In the genomic region with DNA sequence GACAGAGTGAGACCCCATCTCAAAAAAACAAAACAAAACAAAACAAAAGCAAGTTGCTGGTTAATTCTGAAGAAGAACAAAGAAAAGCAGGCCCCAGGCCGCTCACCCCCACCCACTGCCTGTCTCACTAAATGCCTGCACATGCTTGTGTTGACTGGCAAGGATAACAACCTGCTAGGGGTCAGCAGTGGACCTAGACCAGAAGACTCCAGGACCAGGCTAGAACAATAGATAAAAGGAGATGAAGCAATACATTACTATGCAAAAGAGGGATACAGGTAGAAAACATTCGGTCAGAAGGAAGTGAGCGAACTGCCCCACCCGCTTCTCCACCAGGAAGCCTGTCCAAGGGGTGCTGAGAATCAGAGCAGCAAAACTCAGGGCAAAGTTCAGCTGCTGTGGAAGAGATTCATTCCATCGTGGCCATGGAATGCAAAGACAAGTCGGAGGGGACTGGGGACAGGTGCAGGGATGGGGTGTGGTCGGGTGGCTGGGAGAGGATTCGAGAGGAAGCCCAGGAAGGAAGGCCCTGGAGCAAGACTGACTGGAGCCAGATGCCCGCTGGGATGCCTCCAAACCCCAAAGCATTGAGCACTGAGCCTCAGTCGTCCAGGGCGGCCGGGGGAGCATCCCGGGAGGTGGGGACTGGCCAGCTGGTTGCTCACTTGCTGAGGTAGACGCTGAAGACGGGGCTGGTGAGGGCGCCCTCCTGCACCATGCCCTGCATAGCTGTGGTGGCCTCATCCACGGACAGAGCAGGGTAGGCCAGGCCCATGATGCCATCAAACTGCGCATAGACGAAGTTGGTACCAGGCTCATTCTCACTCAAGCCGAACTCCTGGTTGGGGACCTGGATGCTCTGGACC, we compare ENCODE assay signal across 28 cellular contexts. TPM values are rescaled to one million over a fixed set of nuclear protein-coding genes. Genes with fewer than 3 reads are reported as not detected.
A peak's percentile ranks its signal among the peaks of the same experiment; 100 is the strongest.
DNase-seq lines count a peak whose midpoint lies in the region; ATAC-seq and TF ChIP-seq lines count a peak whose summit lies in the region.
"Had no signal": no experiment of that assay in that cellular context is flagged by ENCODE, and none has a peak within 500 bp of the region (broad histone marks: within the 10 kb centered on the region; RNA-seq: fewer than 3 reads in every experiment).

No MANE protein-coding gene starts in this region.

- H4K91ac ChIP-seq in neuronal stem cell (ENCODE audit: low read depth, low read length, poor library complexity) = no peak overlapping the region

- POLR2A ChIA-PET in Panc1 (lab: Charles Lee) = no interaction called here

- H3K4ac ChIP-seq in neuronal stem cell (ENCODE audit: low read length) = no peak overlapping the region

- no peak overlapping the region for H2AFZ ChIP-seq in neuronal stem cell (ENCODE audit: low read length)

- no peak overlapping the region for H4K8ac ChIP-seq in neuronal stem cell (ENCODE audit: low read depth, low read length)

- no peak overlapping the region for H2BK12ac ChIP-seq in neuronal stem cell (ENCODE audit: low read length)

- H3K4me3 Mint-ChIP-seq in Calu3 (ENCODE audit: low read depth, unreplicated experiment) = peak overlapping the region; percentile 2
- no peak overlapping the region for H3K4me3 Mint-ChIP-seq in stimulated activated memory B cell treated with anti-CD40 and anti-IgM and Interleukin-4, amounts not matched to agents 10 μg/mL and 1 μg/mL and 100 μg/mL, for 72 hours
- H3K4me3 Mint-ChIP-seq: activated CD4-positive, alpha-beta T cell treated with anti-CD3 and anti-CD28 coated beads for 36 hours had no signal

- TF ChIP-seq CTCF in Calu3 (IDR thresholded peaks at IDR 0.05; ENCODE audit: unreplicated experiment) = no peak
- TF ChIP-seq CTCF in Panc1 (IDR thresholded peaks at IDR 0.05) = no peak

- no peak overlapping the region for H2BK120ac ChIP-seq in neuronal stem cell (ENCODE audit: low read depth, low read length)

- peak; percentile 74 for DNase-seq in Calu3
- no peak for DNase-seq in Panc1 (ENCODE audit: low read depth, low spot score)
- DNase-seq in islet precursor cell = peak; percentile 77
- no peak for DNase-seq in neuronal stem cell (ENCODE audit: low spot score)
- no peak for DNase-seq in DMS114 treated with DMSO at 0.1 percent for 48 hours (lab: John Stamatoyannopoulos, UW; ENCODE audit: unreplicated experiment)
- no peak for DNase-seq in A172 (ENCODE audit: low spot score)
- DNase-seq in NOMO-1 treated with dmso at 0.1 percent for 144 hours (lab: John Stamatoyannopoulos, UW; ENCODE audit: unreplicated experiment) = no peak
- DNase-seq: activated CD4-positive, alpha-beta T cell treated with anti-CD3 and anti-CD28 coated beads for 36 hours; activated naive CD4-positive, alpha-beta T cell treated with anti-CD3 and anti-CD28 coated beads, Interleukin-2, amount 50 U/mL, for 16 hours; activated T-cell treated with anti-CD3 and anti-CD28 coated beads, Interleukin-2, amount 50 U/mL, for 48 hours; C1 segment of cervical spinal cord; cerebellar nuclear complex; DMS153; effector CD4-positive, alpha-beta T cell; gastrocnemius medialis; GF-D8; IMR-90; left cardiac atrium; MG63; NCI-H146; NCI-H2171; SHP77 treated with DMSO at 0.1 percent for 48 hours; T-helper 1 cell had no signal

- H3K18ac ChIP-seq in neuronal stem cell (ENCODE audit: low read length) = peak overlapping the region; percentile 21

- peak overlapping the region; percentile 3 for H3K14ac ChIP-seq in neuronal stem cell (ENCODE audit: low read length)

- H3K79me1 ChIP-seq in neuronal stem cell (ENCODE audit: low read depth, low read length) = no peaks in the 10 kb centered on the region

- BruUV-seq in Calu3 (replicated peaks; lab: Mats Ljungman, UMichigan) (no TSS peak), Panc1 (replicated peaks; lab: Mats Ljungman, UMichigan) (no TSS peak)

- H2AK5ac ChIP-seq in neuronal stem cell (ENCODE audit: low read depth, low read length) = peak overlapping the region; percentile 49

- H2BK5ac ChIP-seq in neuronal stem cell (ENCODE audit: low read length) = no peak overlapping the region

- H3K4me3 ChIP-seq in Panc1 (ENCODE audit: low read depth in 2 of 2, low read length in 2 of 2) (no peak overlapping the region), neuronal stem cell (ENCODE audit: low read length in 2 of 2) (no peak overlapping the region)
- H3K4me3 ChIP-seq: esophagus muscularis mucosa, gastrocnemius medialis, MG63, suprapubic skin had no signal

- peaks cover 6% of the 10 kb centered on the region for H3K36me3 Mint-ChIP-seq in Calu3 (ENCODE audit: insufficient read depth, unreplicated experiment)
- H3K36me3 Mint-ChIP-seq in stimulated activated memory B cell treated with anti-CD40 and anti-IgM and Interleukin-4, amounts not matched to agents 10 μg/mL and 1 μg/mL and 100 μg/mL, for 72 hours = no peaks in the 10 kb centered on the region

- H3K4me1 ChIP-seq in Panc1 (ENCODE audit: control insufficient read depth, insufficient read depth, low read length) = peaks cover 5% of the 10 kb centered on the region
- peaks cover 0 to 7% of the 10 kb centered on the region in 2 donors for H3K4me1 ChIP-seq in neuronal stem cell (ENCODE audit: control insufficient read depth in 2 of 2, insufficient read depth in 1 of 2, low read depth in 1 of 2, low read length in 2 of 2)
- H3K4me1 ChIP-seq: esophagus muscularis mucosa, gastrocnemius medialis, suprapubic skin had no signal

- ATAC-seq in Panc1 = peak; percentile 32; the same call in 1 of the 2 replicates
- no peak for ATAC-seq in stimulated activated memory B cell treated with anti-CD40 and anti-IgM and Interleukin-4, amounts not matched to agents 10 μg/mL and 1 μg/mL and 100 μg/mL, for 72 hours
- ATAC-seq: activated CD4-positive, alpha-beta T cell treated with anti-CD3 and anti-CD28 coated beads for 36 hours; gastrocnemius medialis; left cardiac atrium had no signal

- H3K27ac ChIP-seq in Panc1 (ENCODE audit: low read length) (no peak overlapping the region), neuronal stem cell (replicated peaks; ENCODE audit: low read length) (no peak overlapping the region)
- H3K27ac ChIP-seq: esophagus muscularis mucosa, gastrocnemius medialis, suprapubic skin had no signal

- H3K27me3 Mint-ChIP-seq in Calu3 (ENCODE audit: unreplicated experiment) = no peaks in the 10 kb centered on the region
- no peaks in the 10 kb centered on the region for H3K27me3 Mint-ChIP-seq in stimulated activated memory B cell treated with anti-CD40 and anti-IgM and Interleukin-4, amounts not matched to agents 10 μg/mL and 1 μg/mL and 100 μg/mL, for 72 hours
- H3K27me3 Mint-ChIP-seq: activated CD4-positive, alpha-beta T cell treated with anti-CD3 and anti-CD28 coated beads for 36 hours had no signal

- intact Hi-C loops in Calu3 (cut with micrococcal nuclease; ENCODE audit: unreplicated experiment) = no loop called here
- intact Hi-C loops in Panc1 (cut with micrococcal nuclease; ENCODE audit: unreplicated experiment) = no loop called here

- CTCF ChIA-PET in Calu3 (lab: Charles Lee) (interaction anchor here (1.4 kb wide), 3 partner anchors 9 to 34 kb away, joined by 3 to 4 read pairs (median 3); no protein-coding TSS in a partner anchor), Panc1 (lab: Charles Lee) (interaction anchor here (0.9 kb wide), 1 partner anchor 38 kb away, joined by 4 read pairs; a partner anchor contains a TSS)

- H3K36me3 ChIP-seq in Panc1 (ENCODE audit: control insufficient read depth, insufficient read depth, low read length) = no peaks in the 10 kb centered on the region
- H3K36me3 ChIP-seq in neuronal stem cell (replicated peaks in 1 of 2; ENCODE audit: control insufficient read depth in 2 of 2, insufficient read depth in 2 of 2, low read length in 2 of 2) = no peaks in the 10 kb centered on the region
- H3K36me3 ChIP-seq: esophagus muscularis mucosa, gastrocnemius medialis, MG63, suprapubic skin had no signal

- H2BK15ac ChIP-seq in neuronal stem cell (ENCODE audit: low read length) = peak overlapping the region; percentile 77

- in situ Hi-C loops in Panc1 (cut with HindIII; ENCODE audit: low pct_unique_long_range_greater_than_20kb, low sequenced_read_pairs) = no loop called here

- H3K9me3 Mint-ChIP-seq in Calu3 (ENCODE audit: low read depth, unreplicated experiment) = no peaks in the 10 kb centered on the region
- H3K9me3 Mint-ChIP-seq in stimulated activated memory B cell treated with anti-CD40 and anti-IgM and Interleukin-4, amounts not matched to agents 10 μg/mL and 1 μg/mL and 100 μg/mL, for 72 hours = no peaks in the 10 kb centered on the region

- peak overlapping the region; percentile 45 for H3K27ac Mint-ChIP-seq in Calu3 (ENCODE audit: unreplicated experiment)
- H3K27ac Mint-ChIP-seq in stimulated activated memory B cell treated with anti-CD40 and anti-IgM and Interleukin-4, amounts not matched to agents 10 μg/mL and 1 μg/mL and 100 μg/mL, for 72 hours = no peak overlapping the region
- H3K27ac Mint-ChIP-seq: activated CD4-positive, alpha-beta T cell treated with anti-CD3 and anti-CD28 coated beads for 36 hours had no signal

- no CpG with 5 or more reads among the region's 20 CpGs for WGBS in neuronal stem cell (ENCODE audit: extremely low coverage in 2 of 2, insufficient read length in 2 of 2, insufficient replicate concordance in 1 of 2), 2 donors

- H3K9ac ChIP-seq in neuronal stem cell (ENCODE audit: low read depth, low read length, poor library complexity) = no peak overlapping the region

- H3K9me3 ChIP-seq in Panc1 (ENCODE audit: control insufficient read depth, insufficient read depth, low read depth, low read length) (no peaks in the 10 kb centered on the region), neuronal stem cell (replicated peaks in 1 of 2; ENCODE audit: control insufficient read depth in 2 of 2, insufficient read depth in 1 of 2, low read depth in 1 of 2, low read length in 2 of 2) (peaks cover 0 to under 1% of the 10 kb centered on the region in 2 donors)
- H3K9me3 ChIP-seq: esophagus muscularis mucosa, gastrocnemius medialis, MG63, suprapubic skin had no signal

- H3K4me1 Mint-ChIP-seq in Calu3 (ENCODE audit: low read depth, unreplicated experiment) = peaks cover 19% of the 10 kb centered on the region
- H3K4me1 Mint-ChIP-seq in stimulated activated memory B cell treated with anti-CD40 and anti-IgM and Interleukin-4, amounts not matched to agents 10 μg/mL and 1 μg/mL and 100 μg/mL, for 72 hours = no peaks in the 10 kb centered on the region
- H3K4me1 Mint-ChIP-seq: activated CD4-positive, alpha-beta T cell treated with anti-CD3 and anti-CD28 coated beads for 36 hours had no signal

- no peaks in the 10 kb centered on the region for H3K27me3 ChIP-seq in Panc1 (ENCODE audit: control insufficient read depth, insufficient read depth, low read length)
- peaks cover 0 to 36% (median 0%) of the 10 kb centered on the region in 3 experiments for H3K27me3 ChIP-seq in neuronal stem cell (ENCODE audit: control insufficient read depth in 3 of 3, insufficient read depth in 3 of 3, low read depth in 1 of 3, low read length in 3 of 3)
- H3K27me3 ChIP-seq: gastrocnemius medialis, MG63, suprapubic skin had no signal

- H3K4me2 ChIP-seq in neuronal stem cell (ENCODE audit: insufficient read depth, low read length, poor library complexity, severe bottlenecking) = no peak overlapping the region

- H3K23ac ChIP-seq in neuronal stem cell (ENCODE audit: low read depth, low read length, poor library complexity) = peak overlapping the region; percentile 71

RNA-seq across cellular contexts. Expression of a gene that starts 5.3 kb away (rescaled TPM):
- total RNA-seq in Calu3 (2022) = not detected in 2 replicates
- 0.18 TPM for total RNA-seq in Panc1 (2021; ENCODE audit: unreplicated experiment)
- polyA plus RNA-seq in Panc1 (2012; ENCODE audit: insufficient read length) = 0.16 TPM
- 0.03 TPM for polyA plus RNA-seq in neuronal stem cell (2013, experiment 1 of 2)
- polyA plus RNA-seq in neuronal stem cell (2013, experiment 2 of 2) = 0.07 TPM
- total RNA-seq in A172 (2014; rRNA removed; shearing (Covaris generic)) = not detected in 2 replicates
- total RNA-seq: activated CD4-positive, alpha-beta T cell treated with anti-CD3 and anti-CD28 coated beads for 36 hours; activated CD8-positive, alpha-beta memory T cell treated with anti-CD3 and anti-CD28 coated beads for 36 hours; astrocyte; gastrocnemius medialis; IMR-90; left cardiac atrium; suprapubic skin had no signal
- polyA plus RNA-seq: IMR-90 had no signal

RNA-seq across cellular contexts. Expression of a gene that starts 6.5 kb away (rescaled TPM):
- total RNA-seq in Calu3 (2022) (4.4 and 6.6 TPM in 2 replicates), Panc1 (2021; ENCODE audit: unreplicated experiment) (13.3 TPM)
- polyA plus RNA-seq in Panc1 (2012; ENCODE audit: insufficient read length) = 14.9 TPM
- polyA plus RNA-seq in neuronal stem cell (2013, experiment 1 of 2) = 1.1 TPM
- 1.1 TPM for polyA plus RNA-seq in neuronal stem cell (2013, experiment 2 of 2)
- 6.0 and 9.6 TPM in 2 replicates for total RNA-seq in A172 (2014; rRNA removed; shearing (Covaris generic))

RNA-seq across cellular contexts. Expression of a gene that starts 37.8 kb away (rescaled TPM):
- total RNA-seq in Calu3 (2022) = 5.0 and 6.6 TPM in 2 replicates
- 3.0 TPM for total RNA-seq in Panc1 (2021; ENCODE audit: unreplicated experiment)
- 4.9 TPM for polyA plus RNA-seq in Panc1 (2012; ENCODE audit: insufficient read length)
- 8.3 TPM for polyA plus RNA-seq in neuronal stem cell (2013, experiment 1 of 2)
- 8.2 TPM for polyA plus RNA-seq in neuronal stem cell (2013, experiment 2 of 2)
- 0.72 and 0.81 TPM in 2 replicates for total RNA-seq in A172 (2014; rRNA removed; shearing (Covaris generic))

RNA-seq across cellular contexts. Expression of a gene that starts 38.7 kb away (rescaled TPM):
- total RNA-seq in Calu3 (2022) (6.4 and 7.1 TPM in 2 replicates), Panc1 (2021; ENCODE audit: unreplicated experiment) (1.6 TPM)
- polyA plus RNA-seq in Panc1 (2012; ENCODE audit: insufficient read length) = 1.3 TPM
- 0.59 TPM for polyA plus RNA-seq in neuronal stem cell (2013, experiment 1 of 2)
- polyA plus RNA-seq in neuronal stem cell (2013, experiment 2 of 2) = 1.0 TPM
- not detected in 2 replicates for total RNA-seq in A172 (2014; rRNA removed; shearing (Covaris generic))
- total RNA-seq: activated CD4-positive, alpha-beta T cell treated with anti-CD3 and anti-CD28 coated beads for 36 hours; activated CD8-positive, alpha-beta memory T cell treated with anti-CD3 and anti-CD28 coated beads for 36 hours; IMR-90 had no signal

RNA-seq across cellular contexts. Expression of a gene that starts 45.6 kb away (rescaled TPM):
- total RNA-seq in Calu3 (2022) = 251 and 265 TPM in 2 replicates
- 234 TPM for total RNA-seq in Panc1 (2021; ENCODE audit: unreplicated experiment)
- 179 TPM for polyA plus RNA-seq in Panc1 (2012; ENCODE audit: insufficient read length)
- 238 TPM for polyA plus RNA-seq in neuronal stem cell (2013, experiment 1 of 2)
- 259 TPM for polyA plus RNA-seq in neuronal stem cell (2013, experiment 2 of 2)
- total RNA-seq in A172 (2014; rRNA removed; shearing (Covaris generic)) = 209 and 224 TPM in 2 replicates

Comparison
In these comparisons a context has a peak if more than half of its experiments do, and no peak if none do; other contexts are left out.
1. DNase-seq: peak in Calu3 (single experiment) and islet precursor cell (single experiment); none in Panc1 (single experiment), neuronal stem cell (single experiment), DMS114 treated with DMSO at 0.1 percent for 48 hours (single experiment), A172 (single experiment) and NOMO-1 treated with dmso at 0.1 percent for 144 hours (single experiment).